In the genomic region with DNA sequence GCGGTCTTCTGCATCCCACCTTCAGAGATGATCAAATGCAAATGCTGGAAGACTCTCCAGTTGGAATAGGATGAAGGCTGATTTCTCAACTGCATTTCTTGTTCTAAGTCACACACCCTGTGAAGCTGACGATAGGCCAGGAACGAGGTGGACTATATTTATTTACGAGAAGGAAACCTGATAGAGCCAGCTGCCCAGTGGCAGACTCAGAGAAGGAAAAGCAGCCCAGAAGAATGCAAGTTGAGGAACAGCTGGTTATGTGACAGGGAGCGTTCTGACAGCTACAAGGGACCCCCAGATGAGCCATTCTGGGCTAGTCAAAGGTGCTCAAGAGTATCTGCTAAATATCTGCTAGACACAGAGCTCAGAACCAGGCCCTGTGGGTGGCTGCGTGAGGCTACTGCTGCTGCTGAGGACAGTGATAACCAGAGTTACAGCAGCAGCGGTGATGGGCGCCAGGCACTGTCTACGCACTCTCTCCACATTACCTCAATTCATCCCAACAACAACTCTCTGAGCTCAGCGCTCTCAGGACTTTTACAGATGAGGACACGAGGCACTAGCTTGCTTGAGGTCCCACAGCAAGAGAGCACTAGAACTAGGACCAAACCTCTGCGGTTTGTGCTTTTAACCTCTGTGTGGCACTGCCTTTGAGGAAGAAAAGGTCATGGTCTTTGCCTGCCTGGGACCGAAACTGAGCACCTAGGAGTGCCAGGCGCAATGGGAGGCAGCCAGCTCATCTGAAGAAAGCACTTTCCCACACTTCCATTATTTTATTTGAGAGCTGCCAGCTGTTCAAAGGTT, we compare ENCODE assay signal across 2 cellular contexts.
TF ChIP-seq lines count a peak whose summit lies in the region.

No MANE protein-coding gene starts in this region.

TF ChIP-seq in SK-N-SH, 30 proteins besides CTCF, POLR2A, EP300 and RAD21 (continued from another document):
- TF ChIP-seq, protein P1, sequence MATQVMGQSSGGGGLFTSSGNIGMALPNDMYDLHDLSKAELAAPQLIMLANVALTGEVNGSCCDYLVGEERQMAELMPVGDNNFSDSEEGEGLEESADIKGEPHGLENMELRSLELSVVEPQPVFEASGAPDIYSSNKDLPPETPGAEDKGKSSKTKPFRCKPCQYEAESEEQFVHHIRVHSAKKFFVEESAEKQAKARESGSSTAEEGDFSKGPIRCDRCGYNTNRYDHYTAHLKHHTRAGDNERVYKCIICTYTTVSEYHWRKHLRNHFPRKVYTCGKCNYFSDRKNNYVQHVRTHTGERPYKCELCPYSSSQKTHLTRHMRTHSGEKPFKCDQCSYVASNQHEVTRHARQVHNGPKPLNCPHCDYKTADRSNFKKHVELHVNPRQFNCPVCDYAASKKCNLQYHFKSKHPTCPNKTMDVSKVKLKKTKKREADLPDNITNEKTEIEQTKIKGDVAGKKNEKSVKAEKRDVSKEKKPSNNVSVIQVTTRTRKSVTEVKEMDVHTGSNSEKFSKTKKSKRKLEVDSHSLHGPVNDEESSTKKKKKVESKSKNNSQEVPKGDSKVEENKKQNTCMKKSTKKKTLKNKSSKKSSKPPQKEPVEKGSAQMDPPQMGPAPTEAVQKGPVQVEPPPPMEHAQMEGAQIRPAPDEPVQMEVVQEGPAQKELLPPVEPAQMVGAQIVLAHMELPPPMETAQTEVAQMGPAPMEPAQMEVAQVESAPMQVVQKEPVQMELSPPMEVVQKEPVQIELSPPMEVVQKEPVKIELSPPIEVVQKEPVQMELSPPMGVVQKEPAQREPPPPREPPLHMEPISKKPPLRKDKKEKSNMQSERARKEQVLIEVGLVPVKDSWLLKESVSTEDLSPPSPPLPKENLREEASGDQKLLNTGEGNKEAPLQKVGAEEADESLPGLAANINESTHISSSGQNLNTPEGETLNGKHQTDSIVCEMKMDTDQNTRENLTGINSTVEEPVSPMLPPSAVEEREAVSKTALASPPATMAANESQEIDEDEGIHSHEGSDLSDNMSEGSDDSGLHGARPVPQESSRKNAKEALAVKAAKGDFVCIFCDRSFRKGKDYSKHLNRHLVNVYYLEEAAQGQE (IDR thresholded peaks at IDR 0.05; ENCODE audit: low read depth, low read length) = no peak
- TF ChIP-seq FOXJ3 (CRISPR knock-in tag; IDR thresholded peaks at IDR 0.05) (no peak), TAF1 (IDR thresholded peaks at IDR 0.05; ENCODE audit: borderline replicate concordance, low read depth, low read length) (no peak), ELF1 (IDR thresholded peaks at IDR 0.05) (no peak), FOXM1 (IDR thresholded peaks at IDR 0.05; ENCODE audit: low read depth) (no peak)
- TF ChIP-seq, protein P2, sequence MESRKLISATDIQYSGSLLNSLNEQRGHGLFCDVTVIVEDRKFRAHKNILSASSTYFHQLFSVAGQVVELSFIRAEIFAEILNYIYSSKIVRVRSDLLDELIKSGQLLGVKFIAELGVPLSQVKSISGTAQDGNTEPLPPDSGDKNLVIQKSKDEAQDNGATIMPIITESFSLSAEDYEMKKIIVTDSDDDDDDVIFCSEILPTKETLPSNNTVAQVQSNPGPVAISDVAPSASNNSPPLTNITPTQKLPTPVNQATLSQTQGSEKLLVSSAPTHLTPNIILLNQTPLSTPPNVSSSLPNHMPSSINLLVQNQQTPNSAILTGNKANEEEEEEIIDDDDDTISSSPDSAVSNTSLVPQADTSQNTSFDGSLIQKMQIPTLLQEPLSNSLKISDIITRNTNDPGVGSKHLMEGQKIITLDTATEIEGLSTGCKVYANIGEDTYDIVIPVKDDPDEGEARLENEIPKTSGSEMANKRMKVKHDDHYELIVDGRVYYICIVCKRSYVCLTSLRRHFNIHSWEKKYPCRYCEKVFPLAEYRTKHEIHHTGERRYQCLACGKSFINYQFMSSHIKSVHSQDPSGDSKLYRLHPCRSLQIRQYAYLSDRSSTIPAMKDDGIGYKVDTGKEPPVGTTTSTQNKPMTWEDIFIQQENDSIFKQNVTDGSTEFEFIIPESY (IDR thresholded peaks at IDR 0.05; ENCODE audit: borderline replicate concordance, low read depth) = no peak
- TF ChIP-seq, protein P3, sequence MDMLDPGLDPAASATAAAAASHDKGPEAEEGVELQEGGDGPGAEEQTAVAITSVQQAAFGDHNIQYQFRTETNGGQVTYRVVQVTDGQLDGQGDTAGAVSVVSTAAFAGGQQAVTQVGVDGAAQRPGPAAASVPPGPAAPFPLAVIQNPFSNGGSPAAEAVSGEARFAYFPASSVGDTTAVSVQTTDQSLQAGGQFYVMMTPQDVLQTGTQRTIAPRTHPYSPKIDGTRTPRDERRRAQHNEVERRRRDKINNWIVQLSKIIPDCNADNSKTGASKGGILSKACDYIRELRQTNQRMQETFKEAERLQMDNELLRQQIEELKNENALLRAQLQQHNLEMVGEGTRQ (IDR thresholded peaks at IDR 0.05; ENCODE audit: borderline replicate concordance, low read depth, low read length) = no peak
- TF ChIP-seq, protein P4, sequence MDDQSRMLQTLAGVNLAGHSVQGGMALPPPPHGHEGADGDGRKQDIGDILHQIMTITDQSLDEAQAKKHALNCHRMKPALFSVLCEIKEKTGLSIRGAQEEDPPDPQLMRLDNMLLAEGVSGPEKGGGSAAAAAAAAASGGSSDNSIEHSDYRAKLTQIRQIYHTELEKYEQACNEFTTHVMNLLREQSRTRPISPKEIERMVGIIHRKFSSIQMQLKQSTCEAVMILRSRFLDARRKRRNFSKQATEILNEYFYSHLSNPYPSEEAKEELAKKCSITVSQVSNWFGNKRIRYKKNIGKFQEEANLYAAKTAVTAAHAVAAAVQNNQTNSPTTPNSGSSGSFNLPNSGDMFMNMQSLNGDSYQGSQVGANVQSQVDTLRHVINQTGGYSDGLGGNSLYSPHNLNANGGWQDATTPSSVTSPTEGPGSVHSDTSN (IDR thresholded peaks at IDR 0.05) = no peak
- TF ChIP-seq, protein P5, sequence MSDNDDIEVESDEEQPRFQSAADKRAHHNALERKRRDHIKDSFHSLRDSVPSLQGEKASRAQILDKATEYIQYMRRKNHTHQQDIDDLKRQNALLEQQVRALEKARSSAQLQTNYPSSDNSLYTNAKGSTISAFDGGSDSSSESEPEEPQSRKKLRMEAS (IDR thresholded peaks at IDR 0.05; ENCODE audit: low read depth) = no peak

TF ChIP-seq in SK-N-SH treated with all-trans-retinoic acid at 6 μM for 48 hours, 23 proteins besides CTCF, POLR2A, EP300 and RAD21 (continued from another document):
- TF ChIP-seq, protein P6, sequence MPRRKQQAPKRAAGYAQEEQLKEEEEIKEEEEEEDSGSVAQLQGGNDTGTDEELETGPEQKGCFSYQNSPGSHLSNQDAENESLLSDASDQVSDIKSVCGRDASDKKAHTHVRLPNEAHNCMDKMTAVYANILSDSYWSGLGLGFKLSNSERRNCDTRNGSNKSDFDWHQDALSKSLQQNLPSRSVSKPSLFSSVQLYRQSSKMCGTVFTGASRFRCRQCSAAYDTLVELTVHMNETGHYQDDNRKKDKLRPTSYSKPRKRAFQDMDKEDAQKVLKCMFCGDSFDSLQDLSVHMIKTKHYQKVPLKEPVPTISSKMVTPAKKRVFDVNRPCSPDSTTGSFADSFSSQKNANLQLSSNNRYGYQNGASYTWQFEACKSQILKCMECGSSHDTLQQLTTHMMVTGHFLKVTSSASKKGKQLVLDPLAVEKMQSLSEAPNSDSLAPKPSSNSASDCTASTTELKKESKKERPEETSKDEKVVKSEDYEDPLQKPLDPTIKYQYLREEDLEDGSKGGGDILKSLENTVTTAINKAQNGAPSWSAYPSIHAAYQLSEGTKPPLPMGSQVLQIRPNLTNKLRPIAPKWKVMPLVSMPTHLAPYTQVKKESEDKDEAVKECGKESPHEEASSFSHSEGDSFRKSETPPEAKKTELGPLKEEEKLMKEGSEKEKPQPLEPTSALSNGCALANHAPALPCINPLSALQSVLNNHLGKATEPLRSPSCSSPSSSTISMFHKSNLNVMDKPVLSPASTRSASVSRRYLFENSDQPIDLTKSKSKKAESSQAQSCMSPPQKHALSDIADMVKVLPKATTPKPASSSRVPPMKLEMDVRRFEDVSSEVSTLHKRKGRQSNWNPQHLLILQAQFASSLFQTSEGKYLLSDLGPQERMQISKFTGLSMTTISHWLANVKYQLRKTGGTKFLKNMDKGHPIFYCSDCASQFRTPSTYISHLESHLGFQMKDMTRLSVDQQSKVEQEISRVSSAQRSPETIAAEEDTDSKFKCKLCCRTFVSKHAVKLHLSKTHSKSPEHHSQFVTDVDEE (CRISPR knock-in tag; IDR thresholded peaks at IDR 0.05) = no peak
- TF ChIP-seq ARNTL (CRISPR knock-in tag; IDR thresholded peaks at IDR 0.05; ENCODE audit: borderline replicate concordance, low read depth) (no peak), ZNF70 (CRISPR knock-in tag; IDR thresholded peaks at IDR 0.05) (no peak)
- TF ChIP-seq, protein P7, sequence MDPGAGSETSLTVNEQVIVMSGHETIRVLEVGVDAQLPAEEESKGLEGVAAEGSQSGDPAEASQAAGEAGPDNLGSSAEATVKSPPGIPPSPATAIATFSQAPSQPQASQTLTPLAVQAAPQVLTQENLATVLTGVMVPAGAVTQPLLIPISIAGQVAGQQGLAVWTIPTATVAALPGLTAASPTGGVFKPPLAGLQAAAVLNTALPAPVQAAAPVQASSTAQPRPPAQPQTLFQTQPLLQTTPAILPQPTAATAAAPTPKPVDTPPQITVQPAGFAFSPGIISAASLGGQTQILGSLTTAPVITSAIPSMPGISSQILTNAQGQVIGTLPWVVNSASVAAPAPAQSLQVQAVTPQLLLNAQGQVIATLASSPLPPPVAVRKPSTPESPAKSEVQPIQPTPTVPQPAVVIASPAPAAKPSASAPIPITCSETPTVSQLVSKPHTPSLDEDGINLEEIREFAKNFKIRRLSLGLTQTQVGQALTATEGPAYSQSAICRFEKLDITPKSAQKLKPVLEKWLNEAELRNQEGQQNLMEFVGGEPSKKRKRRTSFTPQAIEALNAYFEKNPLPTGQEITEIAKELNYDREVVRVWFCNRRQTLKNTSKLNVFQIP (CRISPR knock-in tag; IDR thresholded peaks at IDR 0.05; ENCODE audit: borderline replicate concordance, low read depth) = no peak
- TF ChIP-seq, protein P8, sequence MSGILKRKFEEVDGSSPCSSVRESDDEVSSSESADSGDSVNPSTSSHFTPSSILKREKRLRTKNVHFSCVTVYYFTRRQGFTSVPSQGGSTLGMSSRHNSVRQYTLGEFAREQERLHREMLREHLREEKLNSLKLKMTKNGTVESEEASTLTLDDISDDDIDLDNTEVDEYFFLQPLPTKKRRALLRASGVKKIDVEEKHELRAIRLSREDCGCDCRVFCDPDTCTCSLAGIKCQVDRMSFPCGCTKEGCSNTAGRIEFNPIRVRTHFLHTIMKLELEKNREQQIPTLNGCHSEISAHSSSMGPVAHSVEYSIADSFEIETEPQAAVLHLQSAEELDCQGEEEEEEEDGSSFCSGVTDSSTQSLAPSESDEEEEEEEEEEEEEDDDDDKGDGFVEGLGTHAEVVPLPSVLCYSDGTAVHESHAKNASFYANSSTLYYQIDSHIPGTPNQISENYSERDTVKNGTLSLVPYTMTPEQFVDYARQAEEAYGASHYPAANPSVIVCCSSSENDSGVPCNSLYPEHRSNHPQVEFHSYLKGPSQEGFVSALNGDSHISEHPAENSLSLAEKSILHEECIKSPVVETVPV (CRISPR knock-in tag; IDR thresholded peaks at IDR 0.05) = no peak
